In genomic region chr16:49455991-49456745, GRCh38 we compare ENCODE assay signal across 21 cellular contexts.
DNase-seq lines count a peak whose midpoint lies in the region; ATAC-seq and TF ChIP-seq lines count a peak whose summit lies in the region.
"Had no signal": no experiment of that assay in that cellular context is flagged by ENCODE, and none has a peak within 500 bp of the region (broad histone marks: within the 10 kb centered on the region; RNA-seq: fewer than 3 reads in every experiment).

No MANE protein-coding gene starts in this region.

- H3K9me3 Mint-ChIP-seq in activated naive CD8-positive, alpha-beta T cell treated with anti-CD3 and anti-CD28 coated beads, Interleukin-2, amount 10 ng/mL, durations not matched to agents 7 days and 5 days = no peaks in the 10 kb centered on the region
- H3K9me3 Mint-ChIP-seq in activated naive CD8-positive, alpha-beta T cell treated with anti-CD3 and anti-CD28 coated beads, Interleukin-2, amount 50 U/mL, for 24 hours = no peaks in the 10 kb centered on the region

- no peak overlapping the region for H3K4me3 Mint-ChIP-seq in activated naive CD8-positive, alpha-beta T cell treated with anti-CD3 and anti-CD28 coated beads, Interleukin-2, amount 10 ng/mL, durations not matched to agents 7 days and 5 days
- H3K4me3 Mint-ChIP-seq in activated naive CD8-positive, alpha-beta T cell treated with anti-CD3 and anti-CD28 coated beads, Interleukin-2, amount 50 U/mL, for 24 hours = no peak overlapping the region

- no peaks in the 10 kb centered on the region for H3K4me1 ChIP-seq in upper lobe of right lung
- no peaks in the 10 kb centered on the region for H3K4me1 ChIP-seq in gastrocnemius medialis
- H3K4me1 ChIP-seq: BE2C, SJCRH30 had no signal

- H3K36me3 ChIP-seq in upper lobe of right lung (no peaks in the 10 kb centered on the region), gastrocnemius medialis (no peaks in the 10 kb centered on the region)
- H3K36me3 ChIP-seq: BE2C, MG63, SJCRH30 had no signal

- no peak for ATAC-seq in activated naive CD8-positive, alpha-beta T cell treated with anti-CD3 and anti-CD28 coated beads, Interleukin-2, amount 10 ng/mL, durations not matched to agents 7 days and 5 days (ENCODE audit: low read depth)
- no peak for ATAC-seq in activated naive CD8-positive, alpha-beta T cell treated with anti-CD3 and anti-CD28 coated beads, Interleukin-2, amount 50 U/mL, for 24 hours
- ATAC-seq in upper lobe of right lung (no peak), gastrocnemius medialis (no peak)
- ATAC-seq: HepG2, K562, Panc1 had no signal

- in situ Hi-C loops in gastrocnemius medialis (cut with MboI; ENCODE audit: low sequenced_read_pairs in 4 of 4) = no loop called here

- POLR2A ChIA-PET in activated naive CD8-positive, alpha-beta T cell treated with anti-CD3 and anti-CD28 coated beads, Interleukin-2, amount 10 ng/mL, durations not matched to agents 7 days and 5 days (lab: Charles Lee) = no interaction called here

- peaks cover 10% of the 10 kb centered on the region for H3K27me3 Mint-ChIP-seq in activated naive CD8-positive, alpha-beta T cell treated with anti-CD3 and anti-CD28 coated beads, Interleukin-2, amount 10 ng/mL, durations not matched to agents 7 days and 5 days
- H3K27me3 Mint-ChIP-seq in activated naive CD8-positive, alpha-beta T cell treated with anti-CD3 and anti-CD28 coated beads, Interleukin-2, amount 50 U/mL, for 24 hours = peaks cover 2% of the 10 kb centered on the region

- H3K36me3 Mint-ChIP-seq in activated naive CD8-positive, alpha-beta T cell treated with anti-CD3 and anti-CD28 coated beads, Interleukin-2, amount 10 ng/mL, durations not matched to agents 7 days and 5 days = no peaks in the 10 kb centered on the region
- no peaks in the 10 kb centered on the region for H3K36me3 Mint-ChIP-seq in activated naive CD8-positive, alpha-beta T cell treated with anti-CD3 and anti-CD28 coated beads, Interleukin-2, amount 50 U/mL, for 24 hours (ENCODE audit: low read depth)

- TF ChIP-seq POLR2A in gastrocnemius medialis (IDR thresholded peaks at IDR 0.05) = no peak

- DNase-seq in activated naive CD8-positive, alpha-beta T cell treated with anti-CD3 and anti-CD28 coated beads, Interleukin-2, amount 10 ng/mL, durations not matched to agents 7 days and 5 days = peak; percentile 10
- no peak for DNase-seq in activated naive CD8-positive, alpha-beta T cell treated with anti-CD3 and anti-CD28 coated beads, Interleukin-2, amount 50 U/mL, for 24 hours
- DNase-seq in ecto neural progenitor cell (ENCODE audit: low spot score) = peak; percentile 18
- peak; percentile 45 for DNase-seq in posterior vena cava (ENCODE audit: low spot score)
- peak; percentile 46 for DNase-seq in upper lobe of right lung
- DNase-seq in D341Med (ENCODE audit: low spot score) = no peak
- DNase-seq in NCI-H69 (lab: John Stamatoyannopoulos, UW) = no peak
- DNase-seq in gastrocnemius medialis = no peak
- DNase-seq: BE2C, DMS79, H7, MG63, NCI-H1417 treated with DMSO at 0.1 percent for 48 hours, NCI-H187, NCI-H510A, NCI-H774, SJCRH30 had no signal

- no peak overlapping the region for H3K27ac Mint-ChIP-seq in activated naive CD8-positive, alpha-beta T cell treated with anti-CD3 and anti-CD28 coated beads, Interleukin-2, amount 10 ng/mL, durations not matched to agents 7 days and 5 days
- H3K27ac Mint-ChIP-seq in activated naive CD8-positive, alpha-beta T cell treated with anti-CD3 and anti-CD28 coated beads, Interleukin-2, amount 50 U/mL, for 24 hours = no peak overlapping the region

- no peak overlapping the region for H3K27ac ChIP-seq in upper lobe of right lung
- no peak overlapping the region for H3K27ac ChIP-seq in gastrocnemius medialis
- H3K27ac ChIP-seq: HL-60, SJCRH30 had no signal

- H3K4me3 ChIP-seq in upper lobe of right lung (no peak overlapping the region), gastrocnemius medialis (no peak overlapping the region)
- H3K4me3 ChIP-seq: K562, MG63, SJCRH30 had no signal

- H3K27me3 ChIP-seq in upper lobe of right lung (no peaks in the 10 kb centered on the region), gastrocnemius medialis (no peaks in the 10 kb centered on the region)
- H3K27me3 ChIP-seq: BE2C, MG63 had no signal

- H3K9me3 ChIP-seq in upper lobe of right lung (no peaks in the 10 kb centered on the region), gastrocnemius medialis (no peaks in the 10 kb centered on the region)
- H3K9me3 ChIP-seq: MG63, SJCRH30 had no signal

- H3K4me1 Mint-ChIP-seq in activated naive CD8-positive, alpha-beta T cell treated with anti-CD3 and anti-CD28 coated beads, Interleukin-2, amount 10 ng/mL, durations not matched to agents 7 days and 5 days = peaks cover 2% of the 10 kb centered on the region
- peaks cover 2% of the 10 kb centered on the region for H3K4me1 Mint-ChIP-seq in activated naive CD8-positive, alpha-beta T cell treated with anti-CD3 and anti-CD28 coated beads, Interleukin-2, amount 50 U/mL, for 24 hours

- intact Hi-C loops in posterior vena cava (cut with DNase I) (no loop called here), upper lobe of right lung (cut with DNase I) (no loop called here), gastrocnemius medialis (cut with DNase I; ENCODE audit: low total_unique reads) (no loop called here)

- TF ChIP-seq CTCF in upper lobe of right lung (IDR thresholded peaks at IDR 0.05) (no peak), gastrocnemius medialis (IDR thresholded peaks at IDR 0.05 in 4 of 5, conservative IDR thresholded peaks at IDR 0.05 in 1 of 5) (no peak)

Comparison
In these comparisons a context has a peak if more than half of its experiments do, and no peak if none do; other contexts are left out.
1. DNase-seq: peak in activated naive CD8-positive, alpha-beta T cell treated with anti-CD3 and anti-CD28 coated beads, Interleukin-2, amount 10 ng/mL, durations not matched to agents 7 days and 5 days (single experiment), ecto neural progenitor cell (single experiment), posterior vena cava (single experiment) and upper lobe of right lung (single experiment); none in activated naive CD8-positive, alpha-beta T cell treated with anti-CD3 and anti-CD28 coated beads, Interleukin-2, amount 50 U/mL, for 24 hours (single experiment), D341Med (single experiment), NCI-H69 (single experiment) and gastrocnemius medialis (0 of 2).